8 cellular contexts compared by ENCODE assay signal in genomic region chr3:183636221-183637105, GRCh38. TPM values are rescaled to one million over a fixed set of nuclear protein-coding genes. Genes with fewer than 3 reads are reported as not detected.
DNase-seq lines count a peak whose midpoint lies in the region; FAIRE-seq and TF ChIP-seq lines count a peak whose summit lies in the region.

No MANE protein-coding gene starts in this region.

- peaks cover 6% of the 10 kb centered on the region for H3K4me1 ChIP-seq in SJSA1 (replicated peaks)
- peaks cover 16% of the 10 kb centered on the region for H3K4me1 ChIP-seq in neuron (ENCODE audit: insufficient read depth, low read length)

- FAIRE-seq in frontal cortex (lab: Jason Lieb, UNC) = no peak

- no peaks in the 10 kb centered on the region for H3K36me3 Mint-ChIP-seq in activated naive CD4-positive, alpha-beta T cell treated with anti-CD3 and anti-CD28 coated beads for 36 hours (ENCODE audit: low read depth)

- H3K9me3 ChIP-seq in SJSA1 (replicated peaks) (no peaks in the 10 kb centered on the region), neuron (ENCODE audit: low read length) (no peaks in the 10 kb centered on the region)

- H2AFZ ChIP-seq in neuron (ENCODE audit: low read depth, low read length) = peak overlapping the region; percentile 89

- H3K4me1 Mint-ChIP-seq in activated naive CD4-positive, alpha-beta T cell treated with anti-CD3 and anti-CD28 coated beads for 36 hours (ENCODE audit: low read depth) = peaks cover 41% of the 10 kb centered on the region

- no peaks in the 10 kb centered on the region for H3K27me3 Mint-ChIP-seq in activated naive CD4-positive, alpha-beta T cell treated with anti-CD3 and anti-CD28 coated beads for 36 hours (ENCODE audit: low read depth)

- peak overlapping the region; percentile 93 for H3K27ac Mint-ChIP-seq in activated naive CD4-positive, alpha-beta T cell treated with anti-CD3 and anti-CD28 coated beads for 36 hours

- CTCF ChIA-PET in activated naive CD4-positive, alpha-beta T cell treated with anti-CD3 and anti-CD28 coated beads for 36 hours (lab: Charles Lee) = interaction anchor here (0.5 to 1.4 kb wide), 6 partner anchors 59 to 889 kb away, joined by 3 to 6 read pairs (median 3); partner anchors contain the start of gene PARL

- peak overlapping the region; percentile 41 for H3K27ac ChIP-seq in SJSA1

- peak overlapping the region; percentile 91 for H3K4me3 Mint-ChIP-seq in activated naive CD4-positive, alpha-beta T cell treated with anti-CD3 and anti-CD28 coated beads for 36 hours

- DNase-seq in GM04503 (ENCODE audit: low read depth) = peak; percentile 78
- peak; percentile 75 for DNase-seq in HFF-Myc (ENCODE audit: extremely low read depth, low read depth)
- DNase-seq in MV-4-11 (lab: John Stamatoyannopoulos, UW) = peak; percentile 94
- peak; percentile 89 to 92 for DNase-seq in SJSA1 (ENCODE audit: low read depth in 1 of 2, low spot score in 2 of 2)
- peak; percentile 96 for DNase-seq in activated naive CD4-positive, alpha-beta T cell treated with anti-CD3 and anti-CD28 coated beads for 36 hours
- peak; percentile 83 to 84 for DNase-seq in frontal cortex (ENCODE audit: low spot score in 2 of 2)
- peak; percentile 91 for DNase-seq in stromal cell of bone marrow (ENCODE audit: low read depth)

- H3K36me3 ChIP-seq in SJSA1 (no peaks in the 10 kb centered on the region), neuron (ENCODE audit: insufficient read depth, low read length) (peaks cover 3% of the 10 kb centered on the region)

- H3K4me3 ChIP-seq in HFF-Myc (replicated peaks; ENCODE audit: low read depth, low read length) = peak overlapping the region; percentile 80
- peak overlapping the region; percentile 62 for H3K4me3 ChIP-seq in SJSA1
- H3K4me3 ChIP-seq in neuron (ENCODE audit: low read length) = peak overlapping the region; percentile 73

- H3K9me3 Mint-ChIP-seq in activated naive CD4-positive, alpha-beta T cell treated with anti-CD3 and anti-CD28 coated beads for 36 hours = no peaks in the 10 kb centered on the region

- TF ChIP-seq CTCF in HFF-Myc (IDR thresholded peaks at IDR 0.05; ENCODE audit: low read depth, low read length, missing control alignments) = no peak

- intact Hi-C loops in activated naive CD4-positive, alpha-beta T cell treated with anti-CD3 and anti-CD28 coated beads for 36 hours (cut with micrococcal nuclease) = loop anchor here (1.0 to 10.0 kb wide), 16 partner anchors 44 to 842 kb away; partner anchors contain the start of genes ABCF3, ALG3, AP2M1 and ATP11B

- no peaks in the 10 kb centered on the region for H3K27me3 ChIP-seq in SJSA1 (replicated peaks)
- no peaks in the 10 kb centered on the region for H3K27me3 ChIP-seq in neuron (ENCODE audit: insufficient read depth, low read length)

RNA-seq across cellular contexts. Expression of gene KLHL24, which starts 1.0 kb away (rescaled TPM):
- total RNA-seq in SJSA1 (2014; rRNA removed; shearing (Covaris generic)) = 5.9 and 14.9 TPM in 2 replicates
- 10 to 100 TPM; 26.2 to 26.9 TPM for total RNA-seq in activated naive CD4-positive, alpha-beta T cell treated with anti-CD3 and anti-CD28 coated beads for 36 hours
- total RNA-seq in frontal cortex = 343 TPM

Comparison
In these comparisons a context has a peak if more than half of its experiments do, and no peak if none do; other contexts are left out.
1. Peak in every context shown above with its lines: DNase-seq, H3K4me3 ChIP-seq and H3K27ac ChIP-seq.
2. RNA of gene KLHL24, which starts 1.0 kb away (total RNA-seq): 343 TPM in frontal cortex (single experiment); 26.2 to 26.9 TPM in activated naive CD4-positive, alpha-beta T cell treated with anti-CD3 and anti-CD28 coated beads for 36 hours and 5.9 to 14.9 TPM in SJSA1; every median in the first group is over 10 times any median in the second.